Comparison of ENCODE assay signal across 27 cellular contexts in the genomic region with DNA sequence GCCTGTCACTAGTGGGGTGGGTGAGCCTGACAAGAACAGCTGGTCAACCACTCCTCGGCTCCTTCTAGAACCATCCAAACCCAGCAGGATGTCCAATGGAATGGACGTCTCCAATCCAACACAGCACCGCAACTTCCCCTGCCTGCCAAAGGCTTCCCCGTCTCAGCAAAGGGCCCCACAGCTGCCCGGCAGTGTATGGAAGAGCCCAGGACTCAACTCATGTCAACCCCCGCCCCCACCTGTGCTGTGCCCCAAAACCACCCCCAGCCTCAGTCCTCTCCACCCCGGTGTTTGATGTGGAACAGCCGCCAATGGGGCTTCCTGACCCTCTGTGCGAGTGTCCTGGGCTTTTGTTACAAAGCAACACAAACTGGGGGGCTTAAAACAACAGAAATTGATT.
"Had no signal": no experiment of that assay in that cellular context is flagged by ENCODE, and none has a peak within 500 bp of the region (broad histone marks: within the 10 kb centered on the region; RNA-seq: fewer than 3 reads in every experiment).

No MANE protein-coding gene starts in this region.

- H3K4me2 ChIP-seq: neural progenitor cell had no signal

- H3K9ac ChIP-seq: neural progenitor cell, parathyroid adenoma had no signal

- H3K27ac ChIP-seq: neural progenitor cell, neutrophil, ovary, parathyroid adenoma, psoas muscle, right lobe of liver, sigmoid colon, stomach, thoracic aorta, thyroid gland, tibial nerve, upper lobe of left lung, vagina had no signal

- H3K27me3 ChIP-seq: neural progenitor cell, ovary, right lobe of liver, sigmoid colon, thyroid gland, tibial nerve, upper lobe of left lung, vagina had no signal

- FAIRE-seq: small intestine, urothelium cell line had no signal

- H3K9me3 ChIP-seq: neutrophil, ovary, psoas muscle, right lobe of liver, sigmoid colon, thoracic aorta, thyroid gland, upper lobe of left lung, vagina had no signal

- DNase-seq: naive thymus-derived CD4-positive, alpha-beta T cell; natural killer cell; nucleus accumbens; ovary; right cardiac atrium; right lobe of liver; sigmoid colon; small intestine; stimulated activated CD4-positive, alpha-beta T cell treated with anti-CD3 and anti-CD28 coated beads, Interleukin-15, amount 100 ng/mL, for 24 hours; stimulated activated CD4-positive, alpha-beta T cell treated with anti-CD3 and anti-CD28 coated beads, Interleukin-2, amount 100 ng/mL, for 24 hours; stimulated activated CD4-positive, alpha-beta T cell treated with anti-CD3 and anti-CD28 coated beads, Interleukin-2, amount 100 ng/mL, for 48 hours; stimulated activated CD4-positive, alpha-beta T cell treated with anti-CD3 and anti-CD28 coated beads, Interleukin-4, amount 100 ng/mL, for 24 hours; stimulated activated naive B cell treated with anti-CD40 and anti-IgM and Interleukin-4, amounts not matched to agents 10 μg/mL and 1 μg/mL and 100 μg/mL, for 72 hours; stimulated activated naive CD4-positive, alpha-beta T cell treated with Interleukin-2 at 50 U/mL for 16 hours; stomach; thyroid gland; trophoblast cell; upper lobe of left lung had no signal

- H3K36me3 ChIP-seq: neural progenitor cell, neutrophil, ovary, right lobe of liver, sigmoid colon, stomach, thoracic aorta, thyroid gland, tibial nerve, upper lobe of left lung, vagina had no signal

- H3K4me3 ChIP-seq: neural progenitor cell, ovary, psoas muscle, right lobe of liver, sigmoid colon, stomach, thoracic aorta, thyroid gland, tibial nerve, upper lobe of left lung, vagina had no signal

- ATAC-seq: naive thymus-derived CD4-positive, alpha-beta T cell; natural killer cell; psoas muscle; right cardiac atrium; right lobe of liver; stimulated activated effector memory CD8-positive, alpha-beta T cell treated with anti-CD3 and anti-CD28 coated beads, Interleukin-12 subunit alpha, Interleukin-12 subunit beta, amount 100 ng/mL, for 72 hours; stimulated activated naive B cell treated with anti-CD40 and anti-IgM and Interleukin-4, amounts not matched to agents 10 μg/mL and 1 μg/mL and 100 μg/mL, for 72 hours had no signal

- H3K4me1 ChIP-seq: parathyroid adenoma, right lobe of liver, sigmoid colon, thyroid gland, tibial nerve, upper lobe of left lung, vagina had no signal

- H2AFZ ChIP-seq: neural progenitor cell, parathyroid adenoma had no signal
